17 cellular contexts compared by ENCODE assay signal in the genomic region with DNA sequence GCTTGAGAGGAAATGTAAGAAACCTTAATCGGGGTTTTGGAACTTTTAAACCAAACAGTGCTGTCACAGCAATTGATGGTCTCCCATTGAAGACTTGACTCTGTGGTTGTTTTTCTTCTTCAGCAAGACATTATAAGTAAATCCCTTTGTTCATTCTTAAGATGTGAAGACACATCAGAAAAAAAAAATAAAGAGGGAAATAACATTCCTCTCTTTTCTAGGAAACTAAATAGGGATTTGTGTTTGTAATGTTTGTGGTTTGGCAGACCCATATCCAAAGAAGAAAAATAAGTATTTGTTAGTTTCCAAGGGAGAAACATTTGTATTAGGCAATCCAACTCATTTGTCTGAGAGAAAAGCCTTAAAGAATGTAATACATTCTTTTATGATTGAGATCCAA.
DNase-seq lines count a peak whose midpoint lies in the region; FAIRE-seq and TF ChIP-seq lines count a peak whose summit lies in the region.
"Had no signal": no experiment of that assay in that cellular context is flagged by ENCODE, and none has a peak within 500 bp of the region (broad histone marks: within the 10 kb centered on the region; RNA-seq: fewer than 3 reads in every experiment).

No MANE protein-coding gene starts in this region.

- FAIRE-seq in HTR-8/SVneo (lab: Jason Lieb, UNC) = no peak
- FAIRE-seq: GM19239 had no signal

- H3K4me3 ChIP-seq in choroid plexus epithelial cell (ENCODE audit: low read depth, low read length) = no peak overlapping the region
- no peak overlapping the region for H3K4me3 ChIP-seq in retinal pigment epithelial cell (ENCODE audit: low read length)

- DNase-seq in LHCN-M2 (ENCODE audit: low read depth) = peak; percentile 17
- DNase-seq in choroid plexus epithelial cell (ENCODE audit: low read depth) = peak; percentile 1
- peak; percentile 1 for DNase-seq in globus pallidus (ENCODE audit: low spot score)
- peak; percentile 19 for DNase-seq in retinal pigment epithelial cell (ENCODE audit: low read depth)
- no peak for DNase-seq in NK-92 treated with Interleukin-12 subunit alpha and Interleukin-12 subunit beta, amount 100 ng/mL, for 24 hours (lab: John Stamatoyannopoulos, UW)
- no peak for DNase-seq in HTR-8/SVneo (ENCODE audit: insufficient read length, low spot score)
- no peak for DNase-seq in activated CD4-positive, alpha-beta T cell treated with anti-CD3 and anti-CD28 coated beads for 4 hours
- DNase-seq in activated T-cell treated with anti-CD3 and anti-CD28 coated beads for 4 hours = no peak
- DNase-seq: AML-193, H9, IMR-90, Kasumi-1, NCI-H1105 treated with DMSO at 0.1 percent for 48 hours, NCI-H187 treated with DMSO at 0.1 percent for 48 hours, NCI-H69, SIG-M5 had no signal

- no peak for TF ChIP-seq CTCF in choroid plexus epithelial cell (conservative IDR thresholded peaks at IDR 0.05; ENCODE audit: low read depth, low read length)
- no peak for TF ChIP-seq CTCF in retinal pigment epithelial cell (conservative IDR thresholded peaks at IDR 0.05; ENCODE audit: low read depth, low read length)

Comparison
In these comparisons a context has a peak if more than half of its experiments do, and no peak if none do; other contexts are left out.
1. DNase-seq: peak in LHCN-M2 (single experiment), choroid plexus epithelial cell (single experiment), globus pallidus (single experiment) and retinal pigment epithelial cell (single experiment); none in NK-92 treated with Interleukin-12 subunit alpha and Interleukin-12 subunit beta, amount 100 ng/mL, for 24 hours (single experiment), HTR-8/SVneo (single experiment), activated CD4-positive, alpha-beta T cell treated with anti-CD3 and anti-CD28 coated beads for 4 hours (0 of 2) and activated T-cell treated with anti-CD3 and anti-CD28 coated beads for 4 hours (single experiment).